In genomic region chr1:156490401-156491032, GRCh38 we compare ENCODE assay signal across 7 cellular contexts. TPM values are rescaled to one million over a fixed set of nuclear protein-coding genes. Genes with fewer than 3 reads are reported as not detected.
A peak's percentile ranks its signal among the peaks of the same experiment; 100 is the strongest.
DNase-seq lines count a peak whose midpoint lies in the region; ATAC-seq and TF ChIP-seq lines count a peak whose summit lies in the region.

No MANE protein-coding gene starts in this region.

- no peaks in the 10 kb centered on the region for H3K27me3 ChIP-seq in right cardiac atrium (ENCODE audit: control insufficient read depth, insufficient read depth)

- H3K9me3 Mint-ChIP-seq in WTC11, result no peaks in the 10 kb centered on the region
- no peaks in the 10 kb centered on the region for H3K9me3 Mint-ChIP-seq in stimulated activated memory B cell treated with anti-CD40 and anti-IgM and Interleukin-4, amounts not matched to agents 10 μg/mL and 1 μg/mL and 100 μg/mL, for 72 hours

- no peaks in the 10 kb centered on the region for H3K36me3 Mint-ChIP-seq in WTC11
- peaks cover 20% of the 10 kb centered on the region for H3K36me3 Mint-ChIP-seq in stimulated activated memory B cell treated with anti-CD40 and anti-IgM and Interleukin-4, amounts not matched to agents 10 μg/mL and 1 μg/mL and 100 μg/mL, for 72 hours

- 6% methylated on average over 10 of the region's 10 CpGs for WGBS in right cardiac atrium

- H3K27ac ChIP-seq in HEK293 (ENCODE audit: extremely low read depth, low read depth, low read length) (no peak overlapping the region; the same call in 1 of the 2 replicates), right cardiac atrium (ENCODE audit: low read length) (peak overlapping the region; percentile 96)

- H3K9me3 ChIP-seq in HEK293 (ENCODE audit: control insufficient read depth, insufficient read depth, low read depth, low read length) (no peaks in the 10 kb centered on the region), right cardiac atrium (ENCODE audit: control insufficient read depth, low read length) (no peaks in the 10 kb centered on the region)

- intact Hi-C loops in right cardiac atrium (cut with DNase I), result no loop called here

- peaks cover 0 to 12% of the 10 kb centered on the region in 2 experiments; a peak in 1 of 3 replicates for H3K36me3 ChIP-seq in HEK293 (ENCODE audit: control insufficient read depth in 2 of 2, insufficient read depth in 1 of 2, low read length in 2 of 2)

- peaks cover 71% of the 10 kb centered on the region for H3K4me1 Mint-ChIP-seq in WTC11
- H3K4me1 Mint-ChIP-seq in stimulated activated memory B cell treated with anti-CD40 and anti-IgM and Interleukin-4, amounts not matched to agents 10 μg/mL and 1 μg/mL and 100 μg/mL, for 72 hours, result peaks cover 98% of the 10 kb centered on the region

- POLR2A ChIA-PET in HEK293 (lab: Yijun Ruan, JAX) (interaction anchor here (0.8 to 3.3 kb wide), 5 partner anchors 7 to 69 kb away, joined by 3 to 20 read pairs (median 3); partner anchors contain the start of gene MEF2D), WTC11 (lab: Charles Lee) (interaction anchor here (0.7 to 3.2 kb wide), 7 partner anchors 8 to 81 kb away, joined by 3 to 29 read pairs (median 4); partner anchors contain the start of gene MEF2D)

- CTCF ChIA-PET in HEK293 (lab: Yijun Ruan, JAX), result interaction anchor here (0.6 to 2.8 kb wide), 8 partner anchors 10 to 110 kb away, joined by 3 to 14 read pairs (median 4); partner anchors contain the start of gene MEF2D
- CTCF ChIA-PET in WTC11 (lab: Charles Lee), result interaction anchor here (0.6 to 6.0 kb wide), 23 partner anchors 8 to 1212 kb away, joined by 3 to 145 read pairs (median 4); partner anchors contain the start of genes HAPLN2, MEF2D, NAXE and NES

- H3K4me3 Mint-ChIP-seq in WTC11, result peak overlapping the region; percentile 54
- H3K4me3 Mint-ChIP-seq in stimulated activated memory B cell treated with anti-CD40 and anti-IgM and Interleukin-4, amounts not matched to agents 10 μg/mL and 1 μg/mL and 100 μg/mL, for 72 hours, result peak overlapping the region; percentile 80

- H3K27ac Mint-ChIP-seq in WTC11, result peak overlapping the region; percentile 54; the same call in 1 of the 2 replicates
- H3K27ac Mint-ChIP-seq in stimulated activated memory B cell treated with anti-CD40 and anti-IgM and Interleukin-4, amounts not matched to agents 10 μg/mL and 1 μg/mL and 100 μg/mL, for 72 hours, result peak overlapping the region; percentile 98

- ATAC-seq in WTC11 (peak; percentile 60), right cardiac atrium (peak; percentile 66), GM18498 (IDR thresholded peaks at IDR 0.05; ENCODE audit: unreplicated experiment) (no peak)
- no peak for ATAC-seq in stimulated activated memory B cell treated with anti-CD40 and anti-IgM and Interleukin-4, amounts not matched to agents 10 μg/mL and 1 μg/mL and 100 μg/mL, for 72 hours

- TF ChIP-seq CTCF in HEK293 (tag by site-specific recombination; IDR thresholded peaks at IDR 0.05) (no peak), WTC11 (IDR thresholded peaks at IDR 0.05) (no peak)

- H3K4me1 ChIP-seq in HEK293 (ENCODE audit: control insufficient read depth, insufficient read depth, low read length) (peaks cover 16% of the 10 kb centered on the region), right cardiac atrium (ENCODE audit: control insufficient read depth, insufficient read depth, low read length) (peaks cover 72% of the 10 kb centered on the region)

- no peak overlapping the region for H3K4me3 ChIP-seq in HEK293 (ENCODE audit: low read depth, low read length)
- H3K4me3 ChIP-seq in right cardiac atrium (ENCODE audit: low read length), result peak overlapping the region; percentile 13

- DNase-seq in WTC11 (ENCODE audit: low spot score) (peak; percentile 57), right cardiac atrium (peak; percentile 57 to 81 (median 79)), cerebellum (ENCODE audit: low spot score) (no peak), 8988T (no peak)

- no peaks in the 10 kb centered on the region for H3K27me3 Mint-ChIP-seq in WTC11 (ENCODE audit: low read depth)
- no peaks in the 10 kb centered on the region for H3K27me3 Mint-ChIP-seq in stimulated activated memory B cell treated with anti-CD40 and anti-IgM and Interleukin-4, amounts not matched to agents 10 μg/mL and 1 μg/mL and 100 μg/mL, for 72 hours

TF ChIP-seq in HEK293, 187 proteins besides CTCF, POLR2A, EP300 and RAD21 (continues in another document):
- TF ChIP-seq ZNF133 (tag by site-specific recombination; IDR thresholded peaks at IDR 0.05) (no peak), ZSCAN16 (tag by site-specific recombination; IDR thresholded peaks at IDR 0.05) (no peak), SP2 (tag by site-specific recombination; IDR thresholded peaks at IDR 0.05) (peak; percentile 27), ZNF416 (tag by site-specific recombination; IDR thresholded peaks at IDR 0.05) (no peak), GLIS2 (tag by site-specific recombination; IDR thresholded peaks at IDR 0.05) (peak; percentile 13; the same call in 1 of the 2 replicates), EGR2 (tag by site-specific recombination; IDR thresholded peaks at IDR 0.05; ENCODE audit: low read depth) (peak; percentile 63), ZNF621 (tag by site-specific recombination; IDR thresholded peaks at IDR 0.05) (no peak), GLIS1 (tag by site-specific recombination; IDR thresholded peaks at IDR 0.05) (0 out of 2 replicates have a peak, but pooled peaks have one; percentile 8), KLF1 (tag by site-specific recombination; IDR thresholded peaks at IDR 0.05) (peak; percentile 63), ZFHX2 (tag by site-specific recombination; conservative IDR thresholded peaks at IDR 0.05) (peak; percentile 85)
- TF ChIP-seq, protein P1, sequence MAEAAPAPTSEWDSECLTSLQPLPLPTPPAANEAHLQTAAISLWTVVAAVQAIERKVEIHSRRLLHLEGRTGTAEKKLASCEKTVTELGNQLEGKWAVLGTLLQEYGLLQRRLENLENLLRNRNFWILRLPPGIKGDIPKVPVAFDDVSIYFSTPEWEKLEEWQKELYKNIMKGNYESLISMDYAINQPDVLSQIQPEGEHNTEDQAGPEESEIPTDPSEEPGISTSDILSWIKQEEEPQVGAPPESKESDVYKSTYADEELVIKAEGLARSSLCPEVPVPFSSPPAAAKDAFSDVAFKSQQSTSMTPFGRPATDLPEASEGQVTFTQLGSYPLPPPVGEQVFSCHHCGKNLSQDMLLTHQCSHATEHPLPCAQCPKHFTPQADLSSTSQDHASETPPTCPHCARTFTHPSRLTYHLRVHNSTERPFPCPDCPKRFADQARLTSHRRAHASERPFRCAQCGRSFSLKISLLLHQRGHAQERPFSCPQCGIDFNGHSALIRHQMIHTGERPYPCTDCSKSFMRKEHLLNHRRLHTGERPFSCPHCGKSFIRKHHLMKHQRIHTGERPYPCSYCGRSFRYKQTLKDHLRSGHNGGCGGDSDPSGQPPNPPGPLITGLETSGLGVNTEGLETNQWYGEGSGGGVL (tag by site-specific recombination; IDR thresholded peaks at IDR 0.05), result no peak

TF ChIP-seq in WTC11, 78 proteins besides CTCF, POLR2A, EP300 and RAD21:
- TF ChIP-seq, protein P2, sequence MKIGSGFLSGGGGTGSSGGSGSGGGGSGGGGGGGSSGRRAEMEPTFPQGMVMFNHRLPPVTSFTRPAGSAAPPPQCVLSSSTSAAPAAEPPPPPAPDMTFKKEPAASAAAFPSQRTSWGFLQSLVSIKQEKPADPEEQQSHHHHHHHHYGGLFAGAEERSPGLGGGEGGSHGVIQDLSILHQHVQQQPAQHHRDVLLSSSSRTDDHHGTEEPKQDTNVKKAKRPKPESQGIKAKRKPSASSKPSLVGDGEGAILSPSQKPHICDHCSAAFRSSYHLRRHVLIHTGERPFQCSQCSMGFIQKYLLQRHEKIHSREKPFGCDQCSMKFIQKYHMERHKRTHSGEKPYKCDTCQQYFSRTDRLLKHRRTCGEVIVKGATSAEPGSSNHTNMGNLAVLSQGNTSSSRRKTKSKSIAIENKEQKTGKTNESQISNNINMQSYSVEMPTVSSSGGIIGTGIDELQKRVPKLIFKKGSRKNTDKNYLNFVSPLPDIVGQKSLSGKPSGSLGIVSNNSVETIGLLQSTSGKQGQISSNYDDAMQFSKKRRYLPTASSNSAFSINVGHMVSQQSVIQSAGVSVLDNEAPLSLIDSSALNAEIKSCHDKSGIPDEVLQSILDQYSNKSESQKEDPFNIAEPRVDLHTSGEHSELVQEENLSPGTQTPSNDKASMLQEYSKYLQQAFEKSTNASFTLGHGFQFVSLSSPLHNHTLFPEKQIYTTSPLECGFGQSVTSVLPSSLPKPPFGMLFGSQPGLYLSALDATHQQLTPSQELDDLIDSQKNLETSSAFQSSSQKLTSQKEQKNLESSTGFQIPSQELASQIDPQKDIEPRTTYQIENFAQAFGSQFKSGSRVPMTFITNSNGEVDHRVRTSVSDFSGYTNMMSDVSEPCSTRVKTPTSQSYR (CRISPR knock-in tag; IDR thresholded peaks at IDR 0.05), result 0 out of 2 replicates have a peak, but pooled peaks have one; percentile 24
- TF ChIP-seq GRHL2 (CRISPR knock-in tag; IDR thresholded peaks at IDR 0.05; ENCODE audit: insufficient replicate concordance, severe bottlenecking), result no peak
- TF ChIP-seq SP1 (CRISPR knock-in tag; conservative IDR thresholded peaks at IDR 0.05), result 0 out of 2 replicates have a peak, but pooled peaks have one; percentile 0

RNA-seq across cellular contexts. Expression of gene MEF2D, which starts 10.1 kb away (rescaled TPM):
- 20.6 to 24.1 TPM (median 24.0 TPM) in 3 replicates for total RNA-seq in WTC11 (2021)
- total RNA-seq in right cardiac atrium, result 10 to 100 TPM; 81.5 to 99.2 (median 89.6) TPM
- polyA plus RNA-seq in right cardiac atrium, result 53.0 TPM
- total RNA-seq in cerebellum, result 6.5 TPM

Comparison
In these comparisons a context has a peak if more than half of its experiments do, and no peak if none do; other contexts are left out.
1. ATAC-seq: peak in WTC11 (single experiment) and right cardiac atrium (2 of 2); none in stimulated activated memory B cell treated with anti-CD40 and anti-IgM and Interleukin-4, amounts not matched to agents 10 μg/mL and 1 μg/mL and 100 μg/mL, for 72 hours (single experiment) and GM18498 (single experiment).
2. DNase-seq: peak in WTC11 (single experiment) and right cardiac atrium (3 of 3); none in cerebellum (single experiment) and 8988T (single experiment).